ENCODE assay signal across 10 cellular contexts in genomic region chr16:2194166-2194834, GRCh38. TPM values are rescaled to one million over a fixed set of nuclear protein-coding genes. Genes with fewer than 3 reads are reported as not detected.
A peak's percentile ranks its signal among the peaks of the same experiment; 100 is the strongest.
DNase-seq lines count a peak whose midpoint lies in the region; ATAC-seq and TF ChIP-seq lines count a peak whose summit lies in the region.
"Had no signal": no experiment of that assay in that cellular context is flagged by ENCODE, and none has a peak within 500 bp of the region (broad histone marks: within the 10 kb centered on the region; RNA-seq: fewer than 3 reads in every experiment).

No MANE protein-coding gene starts in this region.

- peaks cover 4% of the 10 kb centered on the region; the same call in 1 of the 2 replicates for H3K4me1 ChIP-seq in SJCRH30
- peaks cover 10 to 13% of the 10 kb centered on the region in 2 donors for H3K4me1 ChIP-seq in thyroid gland

- no peak for ATAC-seq in effector memory CD8-positive, alpha-beta T cell (replicated peaks)

- H3K9me3 ChIP-seq in SJCRH30 (replicated peaks) (no peaks in the 10 kb centered on the region), thyroid gland (no peaks in the 10 kb centered on the region)
- H3K9me3 ChIP-seq: left ventricle myocardium inferior had no signal

- no peak for TF ChIP-seq POLR2A in thyroid gland (IDR thresholded peaks at IDR 0.05)

- H3K4me3 ChIP-seq in AG10803 (ENCODE audit: low read length): no peak overlapping the region
- H3K4me3 ChIP-seq in SJCRH30: no peak overlapping the region
- no peak overlapping the region for H3K4me3 ChIP-seq in thyroid gland (replicated peaks in 1 of 3)

- peak; percentile 22 for DNase-seq in AG10803 (ENCODE audit: low read depth)
- DNase-seq in ELR (ENCODE audit: low read depth): peak; percentile 76
- DNase-seq in SJCRH30: peak; percentile 42 to 55
- peak; percentile 63 for DNase-seq in glomerular visceral epithelial cell (ENCODE audit: extremely low spot score)
- DNase-seq in Kasumi-1 (lab: John Stamatoyannopoulos, UW): no peak
- no peak for DNase-seq in thyroid gland
- no peak for DNase-seq in NCI-H2081 treated with DMSO at 0.1 percent for 48 hours (lab: John Stamatoyannopoulos, UW)
- no peak for DNase-seq in effector memory CD8-positive, alpha-beta T cell
- DNase-seq: left ventricle myocardium inferior had no signal

- H3K27ac Mint-ChIP-seq in effector memory CD8-positive, alpha-beta T cell: no peak overlapping the region
- H3K27ac Mint-ChIP-seq: activated naive CD4-positive, alpha-beta T cell treated with anti-CD3 and anti-CD28 coated beads, Interleukin-2, amount 50 U/mL, for 24 hours had no signal

- peaks cover 28 to 39% of the 10 kb centered on the region in 2 donors for H3K27me3 Mint-ChIP-seq in effector memory CD8-positive, alpha-beta T cell

- no peaks in the 10 kb centered on the region for H3K9me3 Mint-ChIP-seq in effector memory CD8-positive, alpha-beta T cell
- H3K9me3 Mint-ChIP-seq: activated naive CD4-positive, alpha-beta T cell treated with anti-CD3 and anti-CD28 coated beads, Interleukin-2, amount 50 U/mL, for 24 hours had no signal

- peaks cover 59% of the 10 kb centered on the region for H3K27me3 ChIP-seq in SJCRH30
- no peaks in the 10 kb centered on the region for H3K27me3 ChIP-seq in thyroid gland

- H3K4me1 Mint-ChIP-seq in effector memory CD8-positive, alpha-beta T cell (ENCODE audit: low read depth in 2 of 2): peaks cover 2 to 5% of the 10 kb centered on the region in 2 donors

- intact Hi-C loops in thyroid gland (cut with DNase I): loop anchor here (10.0 kb wide), 1 partner anchor 231 kb away; the partner anchor contains the start of gene CCNF

- H3K36me3 Mint-ChIP-seq in effector memory CD8-positive, alpha-beta T cell (ENCODE audit: insufficient read depth): no peaks in the 10 kb centered on the region
- H3K36me3 Mint-ChIP-seq: activated naive CD4-positive, alpha-beta T cell treated with anti-CD3 and anti-CD28 coated beads, Interleukin-2, amount 50 U/mL, for 24 hours had no signal

- H3K27ac ChIP-seq in SJCRH30: no peak overlapping the region
- H3K27ac ChIP-seq in thyroid gland: no peak overlapping the region
- H3K27ac ChIP-seq: left ventricle myocardium inferior had no signal

- H3K36me3 ChIP-seq in SJCRH30 (no peaks in the 10 kb centered on the region), thyroid gland (no peaks in the 10 kb centered on the region)
- H3K36me3 ChIP-seq: left ventricle myocardium inferior had no signal

- peak overlapping the region in 1 of 2 donors; percentile 48 for H3K4me3 Mint-ChIP-seq in effector memory CD8-positive, alpha-beta T cell

- TF ChIP-seq CTCF in AG10803 (conservative IDR thresholded peaks at IDR 0.05; ENCODE audit: low read length): no peak
- TF ChIP-seq CTCF in thyroid gland (IDR thresholded peaks at IDR 0.05): no peak

- 68 to 73% methylated on average over 6 to 9 of the region's 16 CpGs for WGBS in thyroid gland, 2 donors

RNA-seq across cellular contexts. Expression of gene CASKIN1, which starts 2.1 kb away (rescaled TPM):
- 0.13 and 0.24 TPM in 2 replicates for total RNA-seq in SJCRH30 (2014; rRNA removed; shearing (Covaris generic))
- 1 to 10 TPM in 1 of 4 donors, under 1 TPM in 3; 0.13 to 1.2 (median 0.40) TPM for total RNA-seq in thyroid gland

RNA-seq across cellular contexts. Expression of gene MLST8, which starts 11.0 kb away (rescaled TPM):
- total RNA-seq in SJCRH30 (2014; rRNA removed; shearing (Covaris generic)): 28.8 and 32.8 TPM in 2 replicates
- total RNA-seq in thyroid gland: 10 to 100 TPM; 61.0 to 95.6 (median 63.1) TPM

RNA-seq across cellular contexts. Expression of gene BRICD5, which starts 16.4 kb away (rescaled TPM):
- total RNA-seq in SJCRH30 (2014; rRNA removed; shearing (Covaris generic)): 3.6 and 4.1 TPM in 2 replicates
- 10 to 100 TPM in 2 of 4 donors, 1 to 10 TPM in 2; 3.8 to 44.6 (median 12.0) TPM for total RNA-seq in thyroid gland

RNA-seq across cellular contexts. Expression of gene PGP, which starts 20.3 kb away (rescaled TPM):
- 13.1 and 14.2 TPM in 2 replicates for total RNA-seq in SJCRH30 (2014; rRNA removed; shearing (Covaris generic))
- 10 to 100 TPM; 13.4 to 44.0 (median 28.8) TPM for total RNA-seq in thyroid gland

RNA-seq across cellular contexts. Expression of gene E4F1, which starts 29.1 kb away (rescaled TPM):
- 18.6 and 19.6 TPM in 2 replicates for total RNA-seq in SJCRH30 (2014; rRNA removed; shearing (Covaris generic))
- total RNA-seq in thyroid gland: 10 to 100 TPM; 35.3 to 55.7 (median 41.3) TPM

Comparison
In these comparisons a context has a peak if more than half of its experiments do, and no peak if none do; other contexts are left out.
1. DNase-seq: peak in AG10803 (single experiment), ELR (single experiment), SJCRH30 (2 of 2) and glomerular visceral epithelial cell (single experiment); none in Kasumi-1 (0 of 2), thyroid gland (0 of 2), NCI-H2081 treated with DMSO at 0.1 percent for 48 hours (single experiment) and effector memory CD8-positive, alpha-beta T cell (0 of 3).